In the genomic region with DNA sequence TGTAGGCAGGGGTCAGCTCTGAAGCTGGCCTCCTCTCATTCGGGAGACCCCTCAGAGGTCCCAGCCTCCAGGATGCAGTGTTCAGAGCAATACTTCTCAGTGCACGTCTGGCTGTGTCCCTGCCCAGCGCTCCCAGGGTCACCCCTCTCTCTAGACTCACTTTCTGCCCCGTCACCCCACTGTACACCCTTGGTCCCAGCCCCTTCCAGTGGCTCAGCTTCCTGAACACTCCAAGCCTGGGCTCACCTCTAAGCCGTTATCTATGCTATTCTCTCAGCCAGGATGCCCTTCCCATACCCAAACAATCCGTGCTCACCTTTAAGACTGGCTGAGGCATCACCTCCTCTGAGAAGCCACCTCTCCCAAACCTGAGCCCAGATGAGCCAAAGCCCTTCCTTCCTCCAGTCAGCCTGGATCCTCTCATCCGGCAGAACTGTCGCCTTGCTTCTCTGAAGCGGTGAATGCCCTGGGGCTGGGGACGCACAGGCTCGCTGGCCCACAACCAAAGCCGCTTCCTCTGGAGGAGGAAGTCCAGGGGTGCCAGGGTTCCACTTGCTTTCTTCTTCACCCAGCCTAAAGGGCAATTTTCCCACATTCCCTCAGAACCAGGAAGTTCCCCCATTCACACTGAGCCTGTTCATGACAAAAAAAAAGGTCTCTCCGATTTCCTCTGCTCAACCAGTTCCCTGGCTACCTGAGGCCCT, we compare ENCODE assay signal across 2 cellular contexts.
TF ChIP-seq lines count a peak whose summit lies in the region.

No MANE protein-coding gene starts in this region.

TF ChIP-seq in A549, 52 proteins besides CTCF, POLR2A, EP300 and RAD21:
- TF ChIP-seq GATA3 (IDR thresholded peaks at IDR 0.05; ENCODE audit: borderline replicate concordance) (no peak), CBX2 (IDR thresholded peaks at IDR 0.05; ENCODE audit: borderline replicate concordance, low read depth) (no peak), KDM5A (IDR thresholded peaks at IDR 0.05) (no peak), CBX8 (IDR thresholded peaks at IDR 0.05) (no peak), FOSB (CRISPR knock-in tag; IDR thresholded peaks at IDR 0.05) (no peak), RNF2 (IDR thresholded peaks at IDR 0.05; ENCODE audit: borderline replicate concordance, low read depth) (no peak), TP53 (CRISPR knock-in tag; IDR thresholded peaks at IDR 0.05) (no peak), TFCP2L1 (CRISPR knock-in tag; IDR thresholded peaks at IDR 0.05) (no peak), RCOR1 (IDR thresholded peaks at IDR 0.05; ENCODE audit: low read depth, low read length) (no peak), NR3C1 (IDR thresholded peaks at IDR 0.05) (no peak), RARB (CRISPR knock-in tag; IDR thresholded peaks at IDR 0.05) (no peak), CHD2 (IDR thresholded peaks at IDR 0.05; ENCODE audit: low read length, partially characterized antibody) (no peak), MYC (IDR thresholded peaks at IDR 0.05; ENCODE audit: borderline replicate concordance, low read length) (no peak), HOXB5 (CRISPR knock-in tag; IDR thresholded peaks at IDR 0.05) (no peak), ESRRA (IDR thresholded peaks at IDR 0.05; ENCODE audit: borderline replicate concordance, low read length) (no peak), CHD4 (IDR thresholded peaks at IDR 0.05; ENCODE audit: borderline replicate concordance) (no peak), SREBF2 (IDR thresholded peaks at IDR 0.05) (no peak), NPAS2 (CRISPR knock-in tag; IDR thresholded peaks at IDR 0.05; ENCODE audit: borderline replicate concordance) (no peak)

TF ChIP-seq in K562, 482 proteins besides CTCF, POLR2A, EP300 and RAD21 (continues in another document):
- 0 out of 2 replicates have a peak, but pooled peaks have one; percentile 11 for TF ChIP-seq GABPB1 (CRISPR knock-in tag; IDR thresholded peaks at IDR 0.05)
- TF ChIP-seq, protein P1, sequence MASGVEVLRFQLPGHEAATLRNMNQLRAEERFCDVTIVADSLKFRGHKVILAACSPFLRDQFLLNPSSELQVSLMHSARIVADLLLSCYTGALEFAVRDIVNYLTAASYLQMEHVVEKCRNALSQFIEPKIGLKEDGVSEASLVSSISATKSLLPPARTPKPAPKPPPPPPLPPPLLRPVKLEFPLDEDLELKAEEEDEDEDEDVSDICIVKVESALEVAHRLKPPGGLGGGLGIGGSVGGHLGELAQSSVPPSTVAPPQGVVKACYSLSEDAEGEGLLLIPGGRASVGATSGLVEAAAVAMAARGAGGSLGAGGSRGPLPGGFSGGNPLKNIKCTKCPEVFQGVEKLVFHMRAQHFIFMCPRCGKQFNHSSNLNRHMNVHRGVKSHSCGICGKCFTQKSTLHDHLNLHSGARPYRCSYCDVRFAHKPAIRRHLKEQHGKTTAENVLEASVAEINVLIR (CRISPR knock-in tag; IDR thresholded peaks at IDR 0.05) = 0 out of 2 replicates have a peak, but pooled peaks have one; percentile 3
- TF ChIP-seq ESRRA (IDR thresholded peaks at IDR 0.05; ENCODE audit: borderline replicate concordance, low read depth) = no peak
- 0 out of 2 replicates have a peak, but pooled peaks have one; percentile 7 for TF ChIP-seq ZBTB33 (CRISPR knock-in tag; IDR thresholded peaks at IDR 0.05)
- TF ChIP-seq, protein P2, sequence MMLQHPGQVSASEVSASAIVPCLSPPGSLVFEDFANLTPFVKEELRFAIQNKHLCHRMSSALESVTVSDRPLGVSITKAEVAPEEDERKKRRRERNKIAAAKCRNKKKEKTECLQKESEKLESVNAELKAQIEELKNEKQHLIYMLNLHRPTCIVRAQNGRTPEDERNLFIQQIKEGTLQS (IDR thresholded peaks at IDR 0.05) = peak; percentile 34; the same call in 1 of the 2 replicates
- TF ChIP-seq, protein P2 (CRISPR knock-in tag; conservative IDR thresholded peaks at IDR 0.05) = no peak
- no peak for TF ChIP-seq SREBF2 (CRISPR knock-in tag; IDR thresholded peaks at IDR 0.05)
- no peak for TF ChIP-seq PHB2 (IDR thresholded peaks at IDR 0.05; ENCODE audit: low read depth)
- TF ChIP-seq ZNF395 (CRISPR knock-in tag; IDR thresholded peaks at IDR 0.05) = 0 out of 2 replicates have a peak, but pooled peaks have one; percentile 30
- no peak for TF ChIP-seq PML (IDR thresholded peaks at IDR 0.05; ENCODE audit: low read length)
- no peak for TF ChIP-seq E2F6 (IDR thresholded peaks at IDR 0.05; ENCODE audit: borderline replicate concordance in 1 of 2, extremely low read depth in 1 of 2, insufficient read depth in 1 of 2, insufficient read length in 1 of 2, low read depth in 1 of 2, low read length in 1 of 2, poor library complexity in 1 of 2, severe bottlenecking in 1 of 2)
- no peak for TF ChIP-seq ZBTB17 (CRISPR knock-in tag; IDR thresholded peaks at IDR 0.05)
- no peak for TF ChIP-seq TEAD2 (tag; IDR thresholded peaks at IDR 0.05)
- no peak for TF ChIP-seq ZNF766 (CRISPR knock-in tag; conservative IDR thresholded peaks at IDR 0.05)
- TF ChIP-seq, protein P3, sequence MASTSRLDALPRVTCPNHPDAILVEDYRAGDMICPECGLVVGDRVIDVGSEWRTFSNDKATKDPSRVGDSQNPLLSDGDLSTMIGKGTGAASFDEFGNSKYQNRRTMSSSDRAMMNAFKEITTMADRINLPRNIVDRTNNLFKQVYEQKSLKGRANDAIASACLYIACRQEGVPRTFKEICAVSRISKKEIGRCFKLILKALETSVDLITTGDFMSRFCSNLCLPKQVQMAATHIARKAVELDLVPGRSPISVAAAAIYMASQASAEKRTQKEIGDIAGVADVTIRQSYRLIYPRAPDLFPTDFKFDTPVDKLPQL (IDR thresholded peaks at IDR 0.05; ENCODE audit: extremely low read depth, insufficient read length) = no peak
- no peak for TF ChIP-seq PTRF (tag; IDR thresholded peaks at IDR 0.05)
- TF ChIP-seq ATF1 (CRISPR knock-in tag; IDR thresholded peaks at IDR 0.05) = no peak
- TF ChIP-seq ATF1 (tag; IDR thresholded peaks at IDR 0.05) = no peak
- no peak; a peak in 1 of 4 replicates for TF ChIP-seq NRF1 (conservative IDR thresholded peaks at IDR 0.05 in 1 of 2, IDR thresholded peaks at IDR 0.05 in 1 of 2)
- TF ChIP-seq NR1H2 (CRISPR knock-in tag; IDR thresholded peaks at IDR 0.05) = no peak
- TF ChIP-seq TBL1XR1 (IDR thresholded peaks at IDR 0.05; ENCODE audit: low read length in 2 of 2) = no peak
- TF ChIP-seq, protein P4, sequence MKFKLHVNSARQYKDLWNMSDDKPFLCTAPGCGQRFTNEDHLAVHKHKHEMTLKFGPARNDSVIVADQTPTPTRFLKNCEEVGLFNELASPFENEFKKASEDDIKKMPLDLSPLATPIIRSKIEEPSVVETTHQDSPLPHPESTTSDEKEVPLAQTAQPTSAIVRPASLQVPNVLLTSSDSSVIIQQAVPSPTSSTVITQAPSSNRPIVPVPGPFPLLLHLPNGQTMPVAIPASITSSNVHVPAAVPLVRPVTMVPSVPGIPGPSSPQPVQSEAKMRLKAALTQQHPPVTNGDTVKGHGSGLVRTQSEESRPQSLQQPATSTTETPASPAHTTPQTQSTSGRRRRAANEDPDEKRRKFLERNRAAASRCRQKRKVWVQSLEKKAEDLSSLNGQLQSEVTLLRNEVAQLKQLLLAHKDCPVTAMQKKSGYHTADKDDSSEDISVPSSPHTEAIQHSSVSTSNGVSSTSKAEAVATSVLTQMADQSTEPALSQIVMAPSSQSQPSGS (CRISPR knock-in tag; IDR thresholded peaks at IDR 0.05) = no peak
- TF ChIP-seq E2F5 (CRISPR knock-in tag; IDR thresholded peaks at IDR 0.05) = no peak
- TF ChIP-seq FOXA3 (CRISPR knock-in tag; conservative IDR thresholded peaks at IDR 0.05 in 1 of 2, IDR thresholded peaks at IDR 0.05 in 1 of 2) = no peak
- TF ChIP-seq L3MBTL2 (IDR thresholded peaks at IDR 0.05) = peak; percentile 26
- TF ChIP-seq, protein P5, sequence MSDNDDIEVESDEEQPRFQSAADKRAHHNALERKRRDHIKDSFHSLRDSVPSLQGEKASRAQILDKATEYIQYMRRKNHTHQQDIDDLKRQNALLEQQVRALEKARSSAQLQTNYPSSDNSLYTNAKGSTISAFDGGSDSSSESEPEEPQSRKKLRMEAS (CRISPR knock-in tag; IDR thresholded peaks at IDR 0.05) = no peak; the same call in 1 of the 2 replicates
- TF ChIP-seq MLLT1 (IDR thresholded peaks at IDR 0.05) = no peak
- no peak for TF ChIP-seq ZNF212 (CRISPR knock-in tag; IDR thresholded peaks at IDR 0.05)
- TF ChIP-seq, protein P6, sequence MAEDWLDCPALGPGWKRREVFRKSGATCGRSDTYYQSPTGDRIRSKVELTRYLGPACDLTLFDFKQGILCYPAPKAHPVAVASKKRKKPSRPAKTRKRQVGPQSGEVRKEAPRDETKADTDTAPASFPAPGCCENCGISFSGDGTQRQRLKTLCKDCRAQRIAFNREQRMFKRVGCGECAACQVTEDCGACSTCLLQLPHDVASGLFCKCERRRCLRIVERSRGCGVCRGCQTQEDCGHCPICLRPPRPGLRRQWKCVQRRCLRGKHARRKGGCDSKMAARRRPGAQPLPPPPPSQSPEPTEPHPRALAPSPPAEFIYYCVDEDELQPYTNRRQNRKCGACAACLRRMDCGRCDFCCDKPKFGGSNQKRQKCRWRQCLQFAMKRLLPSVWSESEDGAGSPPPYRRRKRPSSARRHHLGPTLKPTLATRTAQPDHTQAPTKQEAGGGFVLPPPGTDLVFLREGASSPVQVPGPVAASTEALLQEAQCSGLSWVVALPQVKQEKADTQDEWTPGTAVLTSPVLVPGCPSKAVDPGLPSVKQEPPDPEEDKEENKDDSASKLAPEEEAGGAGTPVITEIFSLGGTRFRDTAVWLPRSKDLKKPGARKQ (CRISPR knock-in tag; IDR thresholded peaks at IDR 0.05) = no peak
- TF ChIP-seq, protein P7, sequence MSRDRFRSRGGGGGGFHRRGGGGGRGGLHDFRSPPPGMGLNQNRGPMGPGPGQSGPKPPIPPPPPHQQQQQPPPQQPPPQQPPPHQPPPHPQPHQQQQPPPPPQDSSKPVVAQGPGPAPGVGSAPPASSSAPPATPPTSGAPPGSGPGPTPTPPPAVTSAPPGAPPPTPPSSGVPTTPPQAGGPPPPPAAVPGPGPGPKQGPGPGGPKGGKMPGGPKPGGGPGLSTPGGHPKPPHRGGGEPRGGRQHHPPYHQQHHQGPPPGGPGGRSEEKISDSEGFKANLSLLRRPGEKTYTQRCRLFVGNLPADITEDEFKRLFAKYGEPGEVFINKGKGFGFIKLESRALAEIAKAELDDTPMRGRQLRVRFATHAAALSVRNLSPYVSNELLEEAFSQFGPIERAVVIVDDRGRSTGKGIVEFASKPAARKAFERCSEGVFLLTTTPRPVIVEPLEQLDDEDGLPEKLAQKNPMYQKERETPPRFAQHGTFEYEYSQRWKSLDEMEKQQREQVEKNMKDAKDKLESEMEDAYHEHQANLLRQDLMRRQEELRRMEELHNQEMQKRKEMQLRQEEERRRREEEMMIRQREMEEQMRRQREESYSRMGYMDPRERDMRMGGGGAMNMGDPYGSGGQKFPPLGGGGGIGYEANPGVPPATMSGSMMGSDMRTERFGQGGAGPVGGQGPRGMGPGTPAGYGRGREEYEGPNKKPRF (IDR thresholded peaks at IDR 0.05; ENCODE audit: low read depth, low read length) = no peak
- no peak for TF ChIP-seq RHOXF2B (CRISPR knock-in tag; conservative IDR thresholded peaks at IDR 0.05)
- no peak for TF ChIP-seq SNAPC5 (CRISPR knock-in tag; IDR thresholded peaks at IDR 0.05)
- TF ChIP-seq PHB (CRISPR knock-in tag; IDR thresholded peaks at IDR 0.05) = no peak
- TF ChIP-seq ZNF239 (CRISPR knock-in tag; IDR thresholded peaks at IDR 0.05) = 0 out of 2 replicates have a peak, but pooled peaks have one; percentile 1
- 0 out of 2 replicates have a peak, but pooled peaks have one; percentile 4 for TF ChIP-seq TCF3 (CRISPR knock-in tag; IDR thresholded peaks at IDR 0.05)
- TF ChIP-seq SREBF1 (IDR thresholded peaks at IDR 0.05; ENCODE audit: borderline replicate concordance, low read depth, low read length) = no peak
